20 cellular contexts compared by ENCODE assay signal in the genomic region with DNA sequence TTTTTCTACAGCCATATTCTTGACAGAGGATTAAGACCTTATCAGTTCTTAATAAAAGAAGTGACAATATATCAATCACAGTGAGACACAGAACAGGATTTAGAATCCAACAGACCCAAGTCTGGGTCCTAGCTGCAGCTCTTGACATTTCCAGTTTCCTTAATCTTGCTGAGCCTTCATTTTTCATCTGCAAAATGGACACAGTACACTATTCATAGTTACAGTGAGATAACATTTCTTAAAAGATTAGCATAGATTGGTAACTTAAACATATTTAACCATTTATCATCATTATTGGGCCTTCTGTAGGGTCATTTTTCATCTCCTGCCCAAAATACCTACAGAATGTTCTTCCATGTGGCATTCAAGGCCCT. TPM values are rescaled to one million over a fixed set of nuclear protein-coding genes. Genes with fewer than 3 reads are reported as not detected.
DNase-seq lines count a peak whose midpoint lies in the region; ATAC-seq lines count a peak whose summit lies in the region.
"Had no signal": no experiment of that assay in that cellular context is flagged by ENCODE, and none has a peak within 500 bp of the region (broad histone marks: within the 10 kb centered on the region; RNA-seq: fewer than 3 reads in every experiment).

No MANE protein-coding gene starts in this region.

- H3K4me3 Mint-ChIP-seq in T-helper 2 cell treated with Interferon-gamma antibody and Interleukin-4, amounts not matched to agents 5 μg/mL and 100 μg/mL, for 36 hours = no peak overlapping the region
- H3K4me3 Mint-ChIP-seq in stimulated activated naive CD8-positive, alpha-beta T cell treated with anti-CD3 and anti-CD28 coated beads, Interleukin-15, amount 100 ng/mL, for 72 hours = no peak overlapping the region
- H3K4me3 Mint-ChIP-seq in activated naive CD8-positive, alpha-beta T cell treated with anti-CD3 and anti-CD28 coated beads for 36 hours = no peak overlapping the region
- H3K4me3 Mint-ChIP-seq: stimulated activated naive CD8-positive, alpha-beta T cell treated with anti-CD3 and anti-CD28 coated beads, Interleukin-15, Interleukin-2, amounts not matched to agents 100 ng/mL and 50 ng/mL, for 24 hours had no signal

- DNase-seq in T-helper 2 cell treated with Interferon-gamma antibody and Interleukin-4, amounts not matched to agents 5 μg/mL and 100 μg/mL, for 36 hours (ENCODE audit: low spot score) = no peak
- DNase-seq in T-helper 2 cell (no peak), HUDEP-2 (lab: John Stamatoyannopoulos, UW; ENCODE audit: unreplicated experiment in 76 of 76) (no peak)
- DNase-seq in stimulated activated naive CD8-positive, alpha-beta T cell treated with anti-CD3 and anti-CD28 coated beads, Interleukin-15, amount 100 ng/mL, for 72 hours = no peak
- no peak for DNase-seq in stimulated activated naive CD8-positive, alpha-beta T cell treated with anti-CD3 and anti-CD28 coated beads, Interleukin-15, Interleukin-2, amounts not matched to agents 100 U/mL and 50 U/mL, for 24 hours
- DNase-seq in activated naive CD8-positive, alpha-beta T cell treated with anti-CD3 and anti-CD28 coated beads for 36 hours = no peak
- DNase-seq: amygdala; DMS153; effector CD4-positive, alpha-beta T cell; glutamatergic neuron; H7; left ventricle myocardium superior; MM.1S; NCI-H2081; NCI-H2227 treated with DMSO at 0.1 percent for 48 hours; NCI-H774; thyroid gland had no signal

- H3K36me3 Mint-ChIP-seq in T-helper 2 cell treated with Interferon-gamma antibody and Interleukin-4, amounts not matched to agents 5 μg/mL and 100 μg/mL, for 36 hours (ENCODE audit: low read depth) = peaks cover 34% of the 10 kb centered on the region
- peaks cover 37% of the 10 kb centered on the region for H3K36me3 Mint-ChIP-seq in activated naive CD8-positive, alpha-beta T cell treated with anti-CD3 and anti-CD28 coated beads for 36 hours

- H3K9me3 Mint-ChIP-seq in T-helper 2 cell treated with Interferon-gamma antibody and Interleukin-4, amounts not matched to agents 5 μg/mL and 100 μg/mL, for 36 hours = no peaks in the 10 kb centered on the region
- no peaks in the 10 kb centered on the region for H3K9me3 Mint-ChIP-seq in stimulated activated naive CD8-positive, alpha-beta T cell treated with anti-CD3 and anti-CD28 coated beads, Interleukin-15, amount 100 ng/mL, for 72 hours
- H3K9me3 Mint-ChIP-seq in activated naive CD8-positive, alpha-beta T cell treated with anti-CD3 and anti-CD28 coated beads for 36 hours = no peaks in the 10 kb centered on the region
- H3K9me3 Mint-ChIP-seq: stimulated activated naive CD8-positive, alpha-beta T cell treated with anti-CD3 and anti-CD28 coated beads, Interleukin-15, Interleukin-2, amounts not matched to agents 100 ng/mL and 50 ng/mL, for 24 hours had no signal

- ATAC-seq in stimulated activated naive CD8-positive, alpha-beta T cell treated with anti-CD3 and anti-CD28 coated beads, Interleukin-15, amount 100 ng/mL, for 72 hours = no peak
- ATAC-seq in stimulated activated naive CD8-positive, alpha-beta T cell treated with anti-CD3 and anti-CD28 coated beads, Interleukin-15, Interleukin-2, amounts not matched to agents 100 U/mL and 50 U/mL, for 24 hours = no peak
- no peak for ATAC-seq in GM19455 (IDR thresholded peaks at IDR 0.05; ENCODE audit: unreplicated experiment)
- ATAC-seq in HG03025 (IDR thresholded peaks at IDR 0.05; ENCODE audit: low FRiP score, unreplicated experiment) = no peak
- ATAC-seq: left ventricle myocardium superior had no signal

- H3K27me3 Mint-ChIP-seq in T-helper 2 cell treated with Interferon-gamma antibody and Interleukin-4, amounts not matched to agents 5 μg/mL and 100 μg/mL, for 36 hours (ENCODE audit: low read depth) = no peaks in the 10 kb centered on the region
- H3K27me3 Mint-ChIP-seq in stimulated activated naive CD8-positive, alpha-beta T cell treated with anti-CD3 and anti-CD28 coated beads, Interleukin-15, amount 100 ng/mL, for 72 hours = no peaks in the 10 kb centered on the region
- H3K27me3 Mint-ChIP-seq in activated naive CD8-positive, alpha-beta T cell treated with anti-CD3 and anti-CD28 coated beads for 36 hours = no peaks in the 10 kb centered on the region
- H3K27me3 Mint-ChIP-seq: stimulated activated naive CD8-positive, alpha-beta T cell treated with anti-CD3 and anti-CD28 coated beads, Interleukin-15, Interleukin-2, amounts not matched to agents 100 ng/mL and 50 ng/mL, for 24 hours had no signal

- H3K27ac Mint-ChIP-seq in T-helper 2 cell treated with Interferon-gamma antibody and Interleukin-4, amounts not matched to agents 5 μg/mL and 100 μg/mL, for 36 hours = peak overlapping the region; percentile 17
- peak overlapping the region; percentile 50 to 67 for H3K27ac Mint-ChIP-seq in stimulated activated naive CD8-positive, alpha-beta T cell treated with anti-CD3 and anti-CD28 coated beads, Interleukin-15, amount 100 ng/mL, for 72 hours
- peak overlapping the region; percentile 61 for H3K27ac Mint-ChIP-seq in activated naive CD8-positive, alpha-beta T cell treated with anti-CD3 and anti-CD28 coated beads for 36 hours

- peaks cover 34% of the 10 kb centered on the region for H3K4me1 Mint-ChIP-seq in T-helper 2 cell treated with Interferon-gamma antibody and Interleukin-4, amounts not matched to agents 5 μg/mL and 100 μg/mL, for 36 hours (ENCODE audit: low read depth)
- H3K4me1 Mint-ChIP-seq in stimulated activated naive CD8-positive, alpha-beta T cell treated with anti-CD3 and anti-CD28 coated beads, Interleukin-15, amount 100 ng/mL, for 72 hours = peaks cover 73% of the 10 kb centered on the region
- peaks cover 70% of the 10 kb centered on the region for H3K4me1 Mint-ChIP-seq in activated naive CD8-positive, alpha-beta T cell treated with anti-CD3 and anti-CD28 coated beads for 36 hours

RNA-seq across cellular contexts. Expression of a gene that starts 45.6 kb away (rescaled TPM):
- 100 to 1,000 TPM; 110 TPM for total RNA-seq in activated naive CD8-positive, alpha-beta T cell treated with anti-CD3 and anti-CD28 coated beads for 36 hours
